ENCODE assay signal across 22 cellular contexts in genomic region chr18:78579449-78579848, GRCh38.
"Had no signal": no experiment of that assay in that cellular context is flagged by ENCODE, and none has a peak within 500 bp of the region (broad histone marks: within the 10 kb centered on the region; RNA-seq: fewer than 3 reads in every experiment).

No MANE protein-coding gene starts in this region.

- H2AFZ ChIP-seq: parathyroid adenoma had no signal

- DNase-seq: naive thymus-derived CD4-positive, alpha-beta T cell; natural killer cell; occipital lobe; ovary; psoas muscle; right cardiac atrium; sigmoid colon; stimulated activated CD4-positive, alpha-beta T cell treated with anti-CD3 and anti-CD28 coated beads, Interleukin-15, amount 100 ng/mL, for 24 hours; stimulated activated CD4-positive, alpha-beta T cell treated with anti-CD3 and anti-CD28 coated beads, Interleukin-2, amount 100 ng/mL, for 24 hours; stimulated activated CD4-positive, alpha-beta T cell treated with anti-CD3 and anti-CD28 coated beads, Interleukin-2, amount 100 ng/mL, for 48 hours; stimulated activated CD4-positive, alpha-beta T cell treated with anti-CD3 and anti-CD28 coated beads, Interleukin-4, amount 100 ng/mL, for 24 hours; stimulated activated naive B cell treated with anti-CD40 and anti-IgM and Interleukin-4, amounts not matched to agents 10 μg/mL and 1 μg/mL and 100 μg/mL, for 72 hours; stimulated activated naive CD4-positive, alpha-beta T cell treated with Interleukin-2 at 50 U/mL for 16 hours; stomach; thyroid gland; trophoblast cell had no signal

- H3K4me3 ChIP-seq: ovary, psoas muscle, right lobe of liver, sigmoid colon, stomach, thoracic aorta, thyroid gland, tibial nerve, upper lobe of left lung, vagina had no signal

- H3K27me3 ChIP-seq: ovary, right lobe of liver, sigmoid colon, thyroid gland, tibial nerve, upper lobe of left lung, vagina had no signal

- H3K9me3 ChIP-seq: psoas muscle, right lobe of liver, sigmoid colon, thoracic aorta, thyroid gland, vagina had no signal

- H3K9ac ChIP-seq: parathyroid adenoma had no signal

- H3K36me3 ChIP-seq: ovary, right lobe of liver, sigmoid colon, stomach, thoracic aorta, thyroid gland, tibial nerve, upper lobe of left lung, vagina had no signal

- H3K4me1 ChIP-seq: parathyroid adenoma, psoas muscle, right lobe of liver, sigmoid colon, stomach, thyroid gland, tibial nerve, upper lobe of left lung, vagina had no signal

- H3K27ac ChIP-seq: ovary, parathyroid adenoma, psoas muscle, right lobe of liver, sigmoid colon, stomach, thoracic aorta, thyroid gland, tibial nerve, upper lobe of left lung, vagina had no signal
